Comparison of ENCODE assay signal across 9 cellular contexts in the genomic region with DNA sequence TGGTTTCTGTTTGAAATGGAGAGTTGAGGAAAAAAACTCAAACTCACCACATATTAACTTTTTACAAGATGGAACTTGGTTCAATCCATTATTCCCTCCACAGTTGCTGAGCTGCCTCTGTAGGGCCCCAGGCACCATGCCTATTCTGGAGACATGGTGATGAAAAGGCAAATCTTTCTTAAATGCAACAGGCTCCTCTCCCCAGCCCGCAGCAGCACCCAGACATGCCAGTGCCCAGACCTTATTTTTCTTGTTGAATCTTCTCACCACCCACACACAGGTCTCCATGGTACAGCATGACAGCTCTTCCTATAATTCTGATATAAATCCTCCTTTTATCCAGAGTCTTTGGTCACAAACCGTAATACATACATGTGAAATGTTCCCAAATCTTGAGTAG. TPM values are rescaled to one million over a fixed set of nuclear protein-coding genes. Genes with fewer than 3 reads are reported as not detected.
DNase-seq lines count a peak whose midpoint lies in the region; ATAC-seq and TF ChIP-seq lines count a peak whose summit lies in the region.
"Had no signal": no experiment of that assay in that cellular context is flagged by ENCODE, and none has a peak within 500 bp of the region (broad histone marks: within the 10 kb centered on the region; RNA-seq: fewer than 3 reads in every experiment).

No MANE protein-coding gene starts in this region.

- WGBS in thyroid gland, 2 donors: 81 to 84% methylated on average over 2 of the region's 2 CpGs

- no peaks in the 10 kb centered on the region for H3K9me3 Mint-ChIP-seq in activated T-cell treated with anti-CD3 and anti-CD28 coated beads, Interleukin-2, amount 50 U/mL, for 4 hours
- H3K9me3 Mint-ChIP-seq in activated T-helper 1 cell treated with anti-CD3 and anti-CD28 coated beads, Interleukin-12 subunit alpha, Interleukin-12 subunit beta, Interleukin-2, Interleukin-4 antibody, amounts not matched to agents 30 ng/mL and 10 ng/mL and 1 ng/mL, durations not matched to agents 14 hours and 24 hours and 36 hours: no peaks in the 10 kb centered on the region

- H3K36me3 Mint-ChIP-seq in activated T-cell treated with anti-CD3 and anti-CD28 coated beads, Interleukin-2, amount 50 U/mL, for 4 hours (ENCODE audit: insufficient read depth): peaks cover 1% of the 10 kb centered on the region
- peaks cover 16% of the 10 kb centered on the region for H3K36me3 Mint-ChIP-seq in activated T-helper 1 cell treated with anti-CD3 and anti-CD28 coated beads, Interleukin-12 subunit alpha, Interleukin-12 subunit beta, Interleukin-2, Interleukin-4 antibody, amounts not matched to agents 30 ng/mL and 10 ng/mL and 1 ng/mL, durations not matched to agents 14 hours and 24 hours and 36 hours (ENCODE audit: low read depth)

- H3K4me3 Mint-ChIP-seq in activated T-cell treated with anti-CD3 and anti-CD28 coated beads, Interleukin-2, amount 50 U/mL, for 4 hours: peak overlapping the region; percentile 82
- H3K4me3 Mint-ChIP-seq in activated T-helper 1 cell treated with anti-CD3 and anti-CD28 coated beads, Interleukin-12 subunit alpha, Interleukin-12 subunit beta, Interleukin-2, Interleukin-4 antibody, amounts not matched to agents 30 ng/mL and 10 ng/mL and 1 ng/mL, durations not matched to agents 14 hours and 24 hours and 36 hours: peak overlapping the region; percentile 90

- TF ChIP-seq POLR2A in thyroid gland (IDR thresholded peaks at IDR 0.05): no peak

- H3K27ac Mint-ChIP-seq in activated T-helper 1 cell treated with anti-CD3 and anti-CD28 coated beads, Interleukin-12 subunit alpha, Interleukin-12 subunit beta, Interleukin-2, Interleukin-4 antibody, amounts not matched to agents 30 ng/mL and 10 ng/mL and 1 ng/mL, durations not matched to agents 14 hours and 24 hours and 36 hours: peak overlapping the region; percentile 99

- H3K27me3 ChIP-seq in left lung: no peaks in the 10 kb centered on the region
- no peaks in the 10 kb centered on the region for H3K27me3 ChIP-seq in thyroid gland

- DNase-seq in activated T-cell treated with anti-CD3 and anti-CD28 coated beads, Interleukin-2, amount 50 U/mL, for 4 hours: no peak
- no peak for DNase-seq in activated T-cell treated with anti-CD3 and anti-CD28 coated beads for 4 hours
- no peak for DNase-seq in activated T-helper 1 cell treated with anti-CD3 and anti-CD28 coated beads, Interleukin-12 subunit alpha, Interleukin-12 subunit beta, Interleukin-2, Interleukin-4 antibody, amounts not matched to agents 30 ng/mL and 10 ng/mL and 1 ng/mL, durations not matched to agents 14 hours and 24 hours and 36 hours (ENCODE audit: low spot score)
- DNase-seq in left lung: no peak
- no peak for DNase-seq in thyroid gland
- no peak for DNase-seq in AG08396 (ENCODE audit: low spot score)
- no peak for DNase-seq in NCI-H526 (lab: John Stamatoyannopoulos, UW)
- DNase-seq: caudate nucleus had no signal

- TF ChIP-seq CTCF in left lung (IDR thresholded peaks at IDR 0.05): no peak
- TF ChIP-seq CTCF in thyroid gland (IDR thresholded peaks at IDR 0.05): no peak

- H3K27me3 Mint-ChIP-seq in activated T-cell treated with anti-CD3 and anti-CD28 coated beads, Interleukin-2, amount 50 U/mL, for 4 hours (ENCODE audit: low read depth): no peaks in the 10 kb centered on the region
- H3K27me3 Mint-ChIP-seq in activated T-helper 1 cell treated with anti-CD3 and anti-CD28 coated beads, Interleukin-12 subunit alpha, Interleukin-12 subunit beta, Interleukin-2, Interleukin-4 antibody, amounts not matched to agents 30 ng/mL and 10 ng/mL and 1 ng/mL, durations not matched to agents 14 hours and 24 hours and 36 hours (ENCODE audit: insufficient read depth): no peaks in the 10 kb centered on the region

- H3K4me1 Mint-ChIP-seq in activated T-cell treated with anti-CD3 and anti-CD28 coated beads, Interleukin-2, amount 50 U/mL, for 4 hours (ENCODE audit: low read depth): peaks cover 60% of the 10 kb centered on the region
- peaks cover 62% of the 10 kb centered on the region for H3K4me1 Mint-ChIP-seq in activated T-helper 1 cell treated with anti-CD3 and anti-CD28 coated beads, Interleukin-12 subunit alpha, Interleukin-12 subunit beta, Interleukin-2, Interleukin-4 antibody, amounts not matched to agents 30 ng/mL and 10 ng/mL and 1 ng/mL, durations not matched to agents 14 hours and 24 hours and 36 hours (ENCODE audit: low read depth)

- H3K4me3 ChIP-seq in left lung (no peak overlapping the region), thyroid gland (replicated peaks in 1 of 3) (no peak overlapping the region)

- H3K9me3 ChIP-seq in left lung (no peaks in the 10 kb centered on the region), thyroid gland (no peaks in the 10 kb centered on the region)

- intact Hi-C loops in activated T-helper 1 cell treated with anti-CD3 and anti-CD28 coated beads, Interleukin-12 subunit alpha, Interleukin-12 subunit beta, Interleukin-2, Interleukin-4 antibody, amounts not matched to agents 30 ng/mL and 10 ng/mL and 1 ng/mL, durations not matched to agents 14 hours and 24 hours and 36 hours (cut with micrococcal nuclease): loop anchor here (2.0 kb wide), 1 partner anchor 56 kb away; no protein-coding TSS in a partner anchor
- intact Hi-C loops in left lung (cut with DNase I): no loop called here
- intact Hi-C loops in thyroid gland (cut with DNase I): no loop called here

- peak overlapping the region; percentile 63 to 68 for H3K27ac ChIP-seq in left lung
- peak overlapping the region; percentile 33 to 59 (median 52) for H3K27ac ChIP-seq in thyroid gland

- peak; percentile 12 to 25 for ATAC-seq in activated T-cell treated with anti-CD3 and anti-CD28 coated beads, Interleukin-2, amount 50 U/mL, for 4 hours
- ATAC-seq in left lung (no peak), GM18867 (IDR thresholded peaks at IDR 0.05; ENCODE audit: unreplicated experiment) (no peak)

- H3K4me1 ChIP-seq in left lung (peaks cover 5 to 80% of the 10 kb centered on the region in 2 donors), thyroid gland (peaks cover 17 to 30% of the 10 kb centered on the region in 2 donors)

- H3K36me3 ChIP-seq in left lung (no peaks in the 10 kb centered on the region), thyroid gland (no peaks in the 10 kb centered on the region)

RNA-seq across cellular contexts. Expression of gene CYTH1, which starts 7.6 kb away (rescaled TPM):
- total RNA-seq in activated T-cell treated with anti-CD3 and anti-CD28 coated beads, Interleukin-2, amount 50 U/mL, for 4 hours: 10 to 100 TPM; 55.9 to 99.3 (median 82.8) TPM
- total RNA-seq in activated T-helper 1 cell treated with anti-CD3 and anti-CD28 coated beads, Interleukin-12 subunit alpha, Interleukin-12 subunit beta, Interleukin-2, Interleukin-4 antibody, amounts not matched to agents 30 ng/mL and 10 ng/mL and 1 ng/mL, durations not matched to agents 14 hours and 24 hours and 36 hours: 147 TPM in 2 replicates
- total RNA-seq in left lung: 10 to 100 TPM; 65.1 to 96.1 TPM
- 10 to 100 TPM; 69.0 to 94.5 (median 75.7) TPM for total RNA-seq in thyroid gland

Comparison
In these comparisons a context has a peak if more than half of its experiments do, and no peak if none do; other contexts are left out.
1. ATAC-seq: peak in activated T-cell treated with anti-CD3 and anti-CD28 coated beads, Interleukin-2, amount 50 U/mL, for 4 hours (2 of 2); none in left lung (single experiment) and GM18867 (single experiment).